34 cellular contexts compared by ENCODE assay signal in the genomic region with DNA sequence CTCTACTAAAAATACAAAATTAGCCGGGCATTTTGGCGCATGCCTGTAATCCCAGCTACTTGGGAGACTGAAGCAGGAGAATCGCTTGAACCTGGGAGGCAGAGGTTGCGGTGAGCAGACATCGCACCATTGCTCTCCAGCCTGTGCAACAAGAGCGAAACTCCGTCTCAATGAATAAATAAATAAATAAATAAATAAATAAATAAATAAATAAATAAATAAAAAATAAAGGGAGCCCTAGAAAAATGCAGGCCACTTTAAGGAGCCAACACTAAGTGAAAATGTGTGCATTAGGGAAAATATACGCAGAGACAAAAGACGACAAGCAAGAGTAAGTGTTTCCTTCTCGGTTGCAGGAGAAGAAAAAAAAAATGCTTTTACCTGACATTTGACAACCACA.
"Had no signal": no experiment of that assay in that cellular context is flagged by ENCODE, and none has a peak within 500 bp of the region (broad histone marks: within the 10 kb centered on the region; RNA-seq: fewer than 3 reads in every experiment).

No MANE protein-coding gene starts in this region.

- H3K4me3 ChIP-seq: MG63 had no signal

- DNase-seq: Karpas-422, Kasumi-1, MG63, MM.1S, MV-4-11, NCI-H1048, NCI-H1092, NCI-H1092 treated with DMSO at 0.1 percent for 48 hours, NCI-H1105, NCI-H1105 treated with DMSO at 0.1 percent for 48 hours, NCI-H1417, NCI-H1417 treated with DMSO at 0.1 percent for 48 hours, NCI-H1436, NCI-H1436 treated with DMSO at 0.1 percent for 48 hours, NCI-H146, NCI-H1694, NCI-H1694 treated with DMSO at 0.1 percent for 48 hours, NCI-H187, NCI-H187 treated with DMSO at 0.1 percent for 48 hours, NCI-H1930, NCI-H2029, NCI-H2029 treated with DMSO at 0.1 percent for 48 hours, NCI-H2081, NCI-H2081 treated with DMSO at 0.1 percent for 48 hours, NCI-H2107, NCI-H2171, NCI-H2171 treated with DMSO at 0.1 percent for 48 hours, NCI-H2227 treated with DMSO at 0.1 percent for 48 hours, NCI-H226, NCI-H345, NCI-H446, NCI-H446 treated with DMSO at 0.1 percent for 48 hours, NCI-H510A, NCI-H510A treated with DMSO at 0.1 percent for 48 hours had no signal

- H3K9me3 ChIP-seq: MG63 had no signal

- H3K36me3 ChIP-seq: MG63 had no signal
